In the genomic region with DNA sequence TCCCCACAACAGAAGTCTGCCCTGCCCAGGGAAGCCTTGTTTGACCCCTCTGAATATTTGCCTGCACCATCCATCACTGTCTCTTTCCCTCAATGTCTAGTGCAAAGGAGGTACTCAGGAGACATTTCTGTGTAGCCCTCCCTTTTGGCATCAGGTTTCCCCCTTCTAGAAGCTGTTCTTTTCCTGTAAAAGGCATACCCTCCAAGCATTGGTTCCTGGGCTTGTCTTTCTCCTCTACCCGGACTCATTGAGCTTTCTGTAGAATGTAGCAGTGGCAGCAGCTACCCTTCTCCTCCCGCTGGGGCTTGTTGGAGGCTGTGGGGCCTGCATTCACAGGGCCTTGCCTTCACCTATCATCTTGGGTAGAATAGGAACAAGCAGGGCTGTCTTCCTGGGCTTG, we compare ENCODE assay signal across 1 cellular context.
TF ChIP-seq lines count a peak whose summit lies in the region.

No MANE protein-coding gene starts in this region.

TF ChIP-seq in HepG2, 621 proteins besides CTCF, POLR2A, EP300 and RAD21 (continued from another document):
- TF ChIP-seq, protein P1, sequence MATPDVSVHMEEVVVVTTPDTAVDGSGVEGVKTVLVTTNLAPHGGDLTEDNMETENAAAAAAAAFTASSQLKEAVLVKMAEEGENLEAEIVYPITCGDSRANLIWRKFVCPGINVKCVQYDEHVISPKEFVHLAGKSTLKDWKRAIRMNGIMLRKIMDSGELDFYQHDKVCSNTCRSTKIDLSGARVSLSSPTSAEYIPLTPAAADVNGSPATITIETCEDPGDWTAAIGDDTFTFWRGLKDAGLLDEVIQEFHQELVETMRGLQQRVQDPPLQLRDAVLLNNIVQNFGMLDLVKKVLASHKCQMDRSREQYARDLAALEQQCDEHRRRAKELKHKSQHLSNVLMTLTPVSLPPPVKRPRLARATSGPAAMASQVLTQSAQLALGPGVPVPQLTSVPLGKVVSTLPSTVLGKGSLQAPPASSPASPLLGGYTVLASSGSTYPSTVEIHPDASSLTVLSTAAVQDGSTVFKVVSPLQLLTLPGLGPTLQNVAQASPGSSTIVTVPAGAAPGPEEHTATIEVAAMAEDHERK (CRISPR knock-in tag; IDR thresholded peaks at IDR 0.05; ENCODE audit: low read depth) = no peak
- TF ChIP-seq HNRNPK (IDR thresholded peaks at IDR 0.05; ENCODE audit: low read depth, low read length, poor library complexity, severe bottlenecking) = no peak
- TF ChIP-seq, protein P2, sequence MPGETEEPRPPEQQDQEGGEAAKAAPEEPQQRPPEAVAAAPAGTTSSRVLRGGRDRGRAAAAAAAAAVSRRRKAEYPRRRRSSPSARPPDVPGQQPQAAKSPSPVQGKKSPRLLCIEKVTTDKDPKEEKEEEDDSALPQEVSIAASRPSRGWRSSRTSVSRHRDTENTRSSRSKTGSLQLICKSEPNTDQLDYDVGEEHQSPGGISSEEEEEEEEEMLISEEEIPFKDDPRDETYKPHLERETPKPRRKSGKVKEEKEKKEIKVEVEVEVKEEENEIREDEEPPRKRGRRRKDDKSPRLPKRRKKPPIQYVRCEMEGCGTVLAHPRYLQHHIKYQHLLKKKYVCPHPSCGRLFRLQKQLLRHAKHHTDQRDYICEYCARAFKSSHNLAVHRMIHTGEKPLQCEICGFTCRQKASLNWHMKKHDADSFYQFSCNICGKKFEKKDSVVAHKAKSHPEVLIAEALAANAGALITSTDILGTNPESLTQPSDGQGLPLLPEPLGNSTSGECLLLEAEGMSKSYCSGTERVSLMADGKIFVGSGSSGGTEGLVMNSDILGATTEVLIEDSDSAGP (CRISPR knock-in tag; IDR thresholded peaks at IDR 0.05; ENCODE audit: borderline replicate concordance) = no peak
- TF ChIP-seq ZNF549 (CRISPR knock-in tag; IDR thresholded peaks at IDR 0.05) = no peak
- no peak for TF ChIP-seq RBM39 (IDR thresholded peaks at IDR 0.05; ENCODE audit: low read depth, low read length, poor library complexity, severe bottlenecking)
- no peak for TF ChIP-seq CCDC6 (CRISPR knock-in tag; IDR thresholded peaks at IDR 0.05)
- TF ChIP-seq NFRKB (IDR thresholded peaks at IDR 0.05) = no peak
- no peak for TF ChIP-seq PHB2 (IDR thresholded peaks at IDR 0.05; ENCODE audit: partially characterized antibody)
- TF ChIP-seq JARID2 (CRISPR knock-in tag; IDR thresholded peaks at IDR 0.05; ENCODE audit: insufficient replicate concordance) = no peak
- no peak for TF ChIP-seq HOXA7 (CRISPR knock-in tag; IDR thresholded peaks at IDR 0.05)
TF ChIP-seq in HepG2: peak in this region for 0.
